Comparison of ENCODE assay signal across 20 cellular contexts in genomic region chr10:6232225-6232807, GRCh38. TPM values are rescaled to one million over a fixed set of nuclear protein-coding genes. Genes with fewer than 3 reads are reported as not detected.
DNase-seq lines count a peak whose midpoint lies in the region; ATAC-seq, FAIRE-seq and TF ChIP-seq lines count a peak whose summit lies in the region.
"Had no signal": no experiment of that assay in that cellular context is flagged by ENCODE, and none has a peak within 500 bp of the region (broad histone marks: within the 10 kb centered on the region; RNA-seq: fewer than 3 reads in every experiment).

No MANE protein-coding gene starts in this region.

- intact Hi-C loops in Calu3 (cut with micrococcal nuclease; ENCODE audit: unreplicated experiment) = loop anchor here (10.0 kb wide), 1 partner anchor 172 kb away; no protein-coding TSS in a partner anchor
- intact Hi-C loops in kidney (cut with DNase I) = no loop called here

- peaks cover 100% of the 10 kb centered on the region for H3K36me3 Mint-ChIP-seq in Calu3 (ENCODE audit: insufficient read depth, unreplicated experiment)
- peaks cover 92% of the 10 kb centered on the region for H3K36me3 Mint-ChIP-seq in stimulated activated memory B cell treated with anti-CD40 and anti-IgM and Interleukin-4, amounts not matched to agents 10 μg/mL and 1 μg/mL and 100 μg/mL, for 72 hours

- DNase-seq in Calu3 = no peak
- peak; percentile 47 for DNase-seq in H7
- DNase-seq in kidney = peak; percentile 42
- DNase-seq in substantia nigra (lab: John Stamatoyannopoulos, UW) = peak in 2 of 49 donors; percentile 40 to 53
- DNase-seq in activated effector memory CD4-positive, alpha-beta T cell treated with Interleukin-2 at 50 U/mL for 16 hours = no peak
- DNase-seq in HuH-7 (ENCODE audit: low spot score) = no peak
- DNase-seq: BE2C; CD8-positive, alpha-beta T cell; DMS79; Kasumi-1; MM.1S; NCI-H1105; NCI-H1694; NCI-H510A treated with DMSO at 0.1 percent for 48 hours had no signal

- H3K27me3 ChIP-seq in H7 (ENCODE audit: control insufficient read depth, insufficient read depth, low read length) = no peaks in the 10 kb centered on the region
- H3K27me3 ChIP-seq: BE2C, Peyer's patch had no signal

- no peak overlapping the region for H3K9ac ChIP-seq in kidney (ENCODE audit: low read length in 2 of 2)

- no peak overlapping the region for H3K27ac ChIP-seq in kidney (ENCODE audit: low read depth in 2 of 2, low read length in 2 of 2)
- peak overlapping the region; percentile 47 for H3K27ac ChIP-seq in substantia nigra (ENCODE audit: low read depth, low read length, poor library complexity, severe bottlenecking)
- H3K27ac ChIP-seq: Peyer's patch had no signal

- H3K4me1 Mint-ChIP-seq in Calu3 (ENCODE audit: low read depth, unreplicated experiment) = peaks cover 48% of the 10 kb centered on the region
- no peaks in the 10 kb centered on the region for H3K4me1 Mint-ChIP-seq in stimulated activated memory B cell treated with anti-CD40 and anti-IgM and Interleukin-4, amounts not matched to agents 10 μg/mL and 1 μg/mL and 100 μg/mL, for 72 hours

- BruUV-seq in Calu3 (replicated peaks; lab: Mats Ljungman, UMichigan) = no TSS peak

- no peaks in the 10 kb centered on the region for H3K27me3 Mint-ChIP-seq in Calu3 (ENCODE audit: unreplicated experiment)
- H3K27me3 Mint-ChIP-seq in stimulated activated memory B cell treated with anti-CD40 and anti-IgM and Interleukin-4, amounts not matched to agents 10 μg/mL and 1 μg/mL and 100 μg/mL, for 72 hours = no peaks in the 10 kb centered on the region
- H3K27me3 Mint-ChIP-seq: IgD-negative memory B cell had no signal

- H3K9me3 ChIP-seq in kidney (ENCODE audit: control insufficient read depth in 1 of 2, low read length in 2 of 2) = no peaks in the 10 kb centered on the region
- H3K9me3 ChIP-seq: BE2C, Peyer's patch had no signal

- no peak for FAIRE-seq in kidney (lab: Jason Lieb, UNC)
- FAIRE-seq: D721Med, G401.6, H1 had no signal

- no peak for ATAC-seq in stimulated activated memory B cell treated with anti-CD40 and anti-IgM and Interleukin-4, amounts not matched to agents 10 μg/mL and 1 μg/mL and 100 μg/mL, for 72 hours
- ATAC-seq: CD8-positive, alpha-beta T cell had no signal

- H3K9me3 Mint-ChIP-seq in Calu3 (ENCODE audit: low read depth, unreplicated experiment) = no peaks in the 10 kb centered on the region
- H3K9me3 Mint-ChIP-seq in stimulated activated memory B cell treated with anti-CD40 and anti-IgM and Interleukin-4, amounts not matched to agents 10 μg/mL and 1 μg/mL and 100 μg/mL, for 72 hours = no peaks in the 10 kb centered on the region
- H3K9me3 Mint-ChIP-seq: CD8-positive, alpha-beta T cell; IgD-negative memory B cell had no signal

- no peak overlapping the region for H3K4me3 Mint-ChIP-seq in Calu3 (ENCODE audit: low read depth, unreplicated experiment)
- no peak overlapping the region for H3K4me3 Mint-ChIP-seq in stimulated activated memory B cell treated with anti-CD40 and anti-IgM and Interleukin-4, amounts not matched to agents 10 μg/mL and 1 μg/mL and 100 μg/mL, for 72 hours
- H3K4me3 Mint-ChIP-seq: CD8-positive, alpha-beta T cell; IgD-negative memory B cell had no signal

- H3K27ac Mint-ChIP-seq in Calu3 (ENCODE audit: unreplicated experiment) = peak overlapping the region; percentile 75
- no peak overlapping the region for H3K27ac Mint-ChIP-seq in stimulated activated memory B cell treated with anti-CD40 and anti-IgM and Interleukin-4, amounts not matched to agents 10 μg/mL and 1 μg/mL and 100 μg/mL, for 72 hours
- H3K27ac Mint-ChIP-seq: CD8-positive, alpha-beta T cell; IgD-negative memory B cell had no signal

- TF ChIP-seq CTCF in Calu3 (IDR thresholded peaks at IDR 0.05; ENCODE audit: unreplicated experiment) = no peak
- no peak for TF ChIP-seq CTCF in kidney (IDR thresholded peaks at IDR 0.05; ENCODE audit: borderline replicate concordance, extremely low read depth, insufficient read depth)

- peaks cover 0 to 3% of the 10 kb centered on the region in 2 donors for H3K4me1 ChIP-seq in kidney (ENCODE audit: control insufficient read depth in 1 of 2, insufficient read depth in 1 of 2, low read depth in 1 of 2, low read length in 2 of 2)
- H3K4me1 ChIP-seq: Peyer's patch had no signal

- CTCF ChIA-PET in Calu3 (lab: Charles Lee) = no interaction called here

- peaks cover 26% of the 10 kb centered on the region for H3K36me3 ChIP-seq in H7 (replicated peaks; ENCODE audit: control insufficient read depth, insufficient read depth, low read length)
- peaks cover 7 to 12% of the 10 kb centered on the region in 2 donors for H3K36me3 ChIP-seq in kidney (ENCODE audit: control insufficient read depth in 1 of 2, insufficient read depth in 2 of 2, low read length in 2 of 2)
- H3K36me3 ChIP-seq: BE2C had no signal

- H3K4me3 ChIP-seq in H7 (ENCODE audit: insufficient read depth, low read depth, low read length) = no peak overlapping the region
- no peak overlapping the region for H3K4me3 ChIP-seq in kidney (ENCODE audit: low read length in 2 of 2)
- H3K4me3 ChIP-seq: Peyer's patch had no signal

RNA-seq across cellular contexts. Expression of gene PFKFB3, which starts 29.6 kb away (rescaled TPM):
- total RNA-seq in Calu3 (2022) = 273 and 293 TPM in 2 replicates
- 14.6 and 20.1 TPM in 2 replicates for total RNA-seq in H7 (2014; rRNA removed; shearing (Covaris generic))
- 141 TPM for total RNA-seq in kidney
- polyA plus RNA-seq in kidney (ENCODE audit: insufficient read depth, low read depth, low replicate concordance) = 34.9 TPM

Comparison
In these comparisons a context has a peak if more than half of its experiments do, and no peak if none do; other contexts are left out.
1. DNase-seq: peak in H7 (single experiment) and kidney (single experiment); none in Calu3 (single experiment), activated effector memory CD4-positive, alpha-beta T cell treated with Interleukin-2 at 50 U/mL for 16 hours (single experiment) and HuH-7 (single experiment).